ENCODE assay signal across 1 cellular context in genomic region chr5:80254767-80255424, GRCh38.
TF ChIP-seq lines count a peak whose summit lies in the region.

No MANE protein-coding gene starts in this region.

TF ChIP-seq in GM23338, 12 proteins besides CTCF, POLR2A, EP300 and RAD21 (continued from another document):
- TF ChIP-seq REST (IDR thresholded peaks at IDR 0.05; ENCODE audit: unreplicated experiment) (no peak), POLR2AphosphoS5 (IDR thresholded peaks at IDR 0.05; ENCODE audit: low read depth) (no peak), ZNF114 (CRISPR knock-in tag; IDR thresholded peaks at IDR 0.05) (no peak), NANOG (IDR thresholded peaks at IDR 0.05; ENCODE audit: borderline replicate concordance) (no peak), STAT1 (IDR thresholded peaks at IDR 0.05; ENCODE audit: unreplicated experiment) (no peak), ZNF331 (CRISPR knock-in tag; IDR thresholded peaks at IDR 0.05; ENCODE audit: low read depth) (no peak), EZH2 (IDR thresholded peaks at IDR 0.05; ENCODE audit: low read depth, unreplicated experiment) (no peak), EZH2phosphoT487 (IDR thresholded peaks at IDR 0.05; ENCODE audit: unreplicated experiment) (no peak), ETS1 (IDR thresholded peaks at IDR 0.05) (no peak)
